ENCODE assay signal across 16 cellular contexts in the genomic region with DNA sequence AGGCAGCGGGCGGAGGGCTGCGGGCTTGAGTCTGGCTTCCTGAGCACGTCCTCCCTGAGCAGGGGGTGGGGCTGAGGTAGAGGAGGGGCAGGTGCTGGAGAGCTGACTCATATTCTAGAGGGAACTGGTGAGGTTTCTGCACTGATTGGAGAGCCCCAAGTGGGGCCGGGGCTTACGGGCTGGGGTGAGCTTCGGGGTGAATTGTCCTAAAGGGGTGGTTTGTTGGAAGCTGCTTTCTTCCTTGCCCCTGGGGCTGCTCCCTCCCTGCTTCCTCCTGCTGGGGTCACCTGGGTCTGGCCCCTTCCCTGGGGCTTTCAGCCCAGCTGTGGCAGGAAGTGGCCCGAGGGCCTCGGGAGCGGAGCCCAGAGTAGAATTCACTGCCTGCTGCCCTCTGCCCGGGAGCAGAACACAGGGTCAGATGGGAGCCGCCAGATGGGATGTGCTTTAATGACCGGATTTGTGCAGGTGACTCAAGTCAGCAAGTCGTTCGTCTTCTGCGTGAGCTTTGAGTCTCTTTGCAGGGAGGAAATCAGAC. TPM values are rescaled to one million over a fixed set of nuclear protein-coding genes. Genes with fewer than 3 reads are reported as not detected.
DNase-seq lines count a peak whose midpoint lies in the region; ATAC-seq and TF ChIP-seq lines count a peak whose summit lies in the region.
"Had no signal": no experiment of that assay in that cellular context is flagged by ENCODE, and none has a peak within 500 bp of the region (broad histone marks: within the 10 kb centered on the region; RNA-seq: fewer than 3 reads in every experiment).

No MANE protein-coding gene starts in this region.

- no peak overlapping the region for H3K27ac Mint-ChIP-seq in activated T-cell treated with anti-CD3 and anti-CD28 coated beads, Interleukin-2, amount 50 U/mL, for 72 hours
- no peak overlapping the region for H3K27ac Mint-ChIP-seq in activated T-cell treated with anti-CD3 and anti-CD28 coated beads, Interleukin-2, amount 50 U/mL, for 24 hours
- H3K27ac Mint-ChIP-seq: effector memory CD8-positive, alpha-beta T cell had no signal

- no peaks in the 10 kb centered on the region for H3K9me3 Mint-ChIP-seq in activated T-cell treated with anti-CD3 and anti-CD28 coated beads, Interleukin-2, amount 50 U/mL, for 72 hours
- no peaks in the 10 kb centered on the region for H3K9me3 Mint-ChIP-seq in activated T-cell treated with anti-CD3 and anti-CD28 coated beads, Interleukin-2, amount 50 U/mL, for 24 hours
- H3K9me3 Mint-ChIP-seq: effector memory CD8-positive, alpha-beta T cell had no signal

- H3K4me3 ChIP-seq in left ventricle myocardium inferior (no peak overlapping the region), psoas muscle (no peak overlapping the region)
- H3K4me3 ChIP-seq: K562, lung, SJCRH30 had no signal

- TF ChIP-seq CTCF in left ventricle myocardium inferior (IDR thresholded peaks at IDR 0.05; ENCODE audit: borderline replicate concordance) (no peak), psoas muscle (IDR thresholded peaks at IDR 0.05) (no peak)

- no peak overlapping the region for H3K4me3 Mint-ChIP-seq in activated T-cell treated with anti-CD3 and anti-CD28 coated beads, Interleukin-2, amount 50 U/mL, for 72 hours
- no peak overlapping the region for H3K4me3 Mint-ChIP-seq in activated T-cell treated with anti-CD3 and anti-CD28 coated beads, Interleukin-2, amount 50 U/mL, for 24 hours
- H3K4me3 Mint-ChIP-seq: effector memory CD8-positive, alpha-beta T cell had no signal

- no peaks in the 10 kb centered on the region for H3K27me3 Mint-ChIP-seq in activated T-cell treated with anti-CD3 and anti-CD28 coated beads, Interleukin-2, amount 50 U/mL, for 72 hours (ENCODE audit: low read depth)
- peaks cover 4% of the 10 kb centered on the region for H3K27me3 Mint-ChIP-seq in activated T-cell treated with anti-CD3 and anti-CD28 coated beads, Interleukin-2, amount 50 U/mL, for 24 hours
- H3K27me3 Mint-ChIP-seq: effector memory CD8-positive, alpha-beta T cell had no signal

- intact Hi-C loops in left ventricle myocardium inferior (cut with micrococcal nuclease) (no loop called here), psoas muscle (cut with DNase I) (no loop called here)

- H3K9me3 ChIP-seq in left ventricle myocardium inferior (replicated peaks) (no peaks in the 10 kb centered on the region), psoas muscle (no peaks in the 10 kb centered on the region)
- H3K9me3 ChIP-seq: SJCRH30 had no signal

- no peaks in the 10 kb centered on the region for H3K4me1 Mint-ChIP-seq in activated T-cell treated with anti-CD3 and anti-CD28 coated beads, Interleukin-2, amount 50 U/mL, for 72 hours (ENCODE audit: low read depth)
- no peaks in the 10 kb centered on the region for H3K4me1 Mint-ChIP-seq in activated T-cell treated with anti-CD3 and anti-CD28 coated beads, Interleukin-2, amount 50 U/mL, for 24 hours (ENCODE audit: low read depth)

- H3K36me3 Mint-ChIP-seq in activated T-cell treated with anti-CD3 and anti-CD28 coated beads, Interleukin-2, amount 50 U/mL, for 72 hours (ENCODE audit: insufficient read depth in 2 of 2) = no peaks in the 10 kb centered on the region
- H3K36me3 Mint-ChIP-seq in activated T-cell treated with anti-CD3 and anti-CD28 coated beads, Interleukin-2, amount 50 U/mL, for 24 hours (ENCODE audit: low read depth) = no peaks in the 10 kb centered on the region

- peak; percentile 77 to 79 for ATAC-seq in activated T-cell treated with anti-CD3 and anti-CD28 coated beads, Interleukin-2, amount 50 U/mL, for 72 hours (replicated peaks in 1 of 2)
- ATAC-seq in psoas muscle (peak; percentile 23 to 49 (median 39)), HG02610 (IDR thresholded peaks at IDR 0.05; ENCODE audit: unreplicated experiment) (no peak), HG02840 (IDR thresholded peaks at IDR 0.05; ENCODE audit: low FRiP score, unreplicated experiment) (no peak)
- ATAC-seq: effector memory CD8-positive, alpha-beta T cell; K562 had no signal

- peak; percentile 25 to 41 for DNase-seq in activated T-cell treated with anti-CD3 and anti-CD28 coated beads, Interleukin-2, amount 50 U/mL, for 72 hours
- no peak for DNase-seq in activated T-cell treated with anti-CD3 and anti-CD28 coated beads, Interleukin-2, amount 50 U/mL, for 24 hours
- peak; percentile 100 for DNase-seq in RPMI7951 (ENCODE audit: low read depth)
- no peak for DNase-seq in left ventricle myocardium inferior
- DNase-seq in psoas muscle = no peak
- DNase-seq in globus pallidus (ENCODE audit: low spot score) = no peak
- DNase-seq: effector memory CD8-positive, alpha-beta T cell; NCI-H1417 treated with DMSO at 0.1 percent for 48 hours; NCI-H748 treated with DMSO at 0.1 percent for 48 hours had no signal

- WGBS in psoas muscle, 3 donors = 35 to 48% (median 43%) methylated on average over 16 of the region's 16 CpGs

- no peaks in the 10 kb centered on the region for H3K27me3 ChIP-seq in left ventricle myocardium inferior (ENCODE audit: low read depth)
- no peaks in the 10 kb centered on the region for H3K27me3 ChIP-seq in psoas muscle (ENCODE audit: insufficient read depth in 3 of 3, low read length in 2 of 3)
- H3K27me3 ChIP-seq: SJCRH30 had no signal

- peaks cover 14% of the 10 kb centered on the region for H3K4me1 ChIP-seq in left ventricle myocardium inferior
- peaks cover 17% of the 10 kb centered on the region for H3K4me1 ChIP-seq in psoas muscle

- peak overlapping the region; percentile 27 for H3K27ac ChIP-seq in left ventricle myocardium inferior (replicated peaks)
- H3K27ac ChIP-seq in psoas muscle = no peak overlapping the region
- H3K27ac ChIP-seq: SJCRH30 had no signal

- H3K36me3 ChIP-seq in left ventricle myocardium inferior (no peaks in the 10 kb centered on the region), psoas muscle (ENCODE audit: insufficient read depth in 1 of 2, low read depth in 1 of 2) (peaks cover 0 to 6% of the 10 kb centered on the region in 2 donors)
- H3K36me3 ChIP-seq: SJCRH30 had no signal

RNA-seq across cellular contexts. Expression of gene FAM20C, which starts 48.6 kb away (rescaled TPM):
- under 1 TPM in 1 of 2 donors, not detected in 1; 0.12 TPM for total RNA-seq in activated T-cell treated with anti-CD3 and anti-CD28 coated beads, Interleukin-2, amount 50 U/mL, for 72 hours
- total RNA-seq in RPMI7951 (2014; rRNA removed; shearing (Covaris generic)) = 256 and 312 TPM in 2 replicates
- total RNA-seq in left ventricle myocardium inferior = 22.2 TPM
- total RNA-seq in psoas muscle = 10 to 100 TPM; 28.1 to 47.6 (median 43.6) TPM
- 10 to 100 TPM; 15.6 to 18.3 (median 16.5) TPM for polyA plus RNA-seq in psoas muscle
- polyA plus RNA-seq: K562 had no signal

RNA-seq across cellular contexts. Expression of gene FOXL3, which starts 49.0 kb away (rescaled TPM):
- total RNA-seq in activated T-cell treated with anti-CD3 and anti-CD28 coated beads, Interleukin-2, amount 50 U/mL, for 72 hours = not detected
- not detected in 2 replicates for total RNA-seq in RPMI7951 (2014; rRNA removed; shearing (Covaris generic))
- total RNA-seq in left ventricle myocardium inferior = not detected
- total RNA-seq in psoas muscle = not detected
- not detected for polyA plus RNA-seq in psoas muscle
- total RNA-seq: glomerular endothelial cell, K562, lung, SJCRH30, ureter had no signal
- polyA plus RNA-seq: K562, lung had no signal

Comparison
In these comparisons a context has a peak if more than half of its experiments do, and no peak if none do; other contexts are left out.
1. DNase-seq: peak in activated T-cell treated with anti-CD3 and anti-CD28 coated beads, Interleukin-2, amount 50 U/mL, for 72 hours (2 of 2) and RPMI7951 (single experiment); none in activated T-cell treated with anti-CD3 and anti-CD28 coated beads, Interleukin-2, amount 50 U/mL, for 24 hours (single experiment), left ventricle myocardium inferior (single experiment), psoas muscle (0 of 2) and globus pallidus (single experiment).
2. ATAC-seq: peak in activated T-cell treated with anti-CD3 and anti-CD28 coated beads, Interleukin-2, amount 50 U/mL, for 72 hours (2 of 2) and psoas muscle (4 of 4); none in HG02610 (single experiment) and HG02840 (single experiment).
3. RNA of gene FAM20C, which starts 48.6 kb away (total RNA-seq): 256 to 312 TPM in RPMI7951, 28.1 to 47.6 TPM in psoas muscle and 22.2 TPM in left ventricle myocardium inferior (single experiment); 0.12 TPM in activated T-cell treated with anti-CD3 and anti-CD28 coated beads, Interleukin-2, amount 50 U/mL, for 72 hours; every median in the first group is over 10 times any median in the second.